Comparison of ENCODE assay signal across 24 cellular contexts in the genomic region with DNA sequence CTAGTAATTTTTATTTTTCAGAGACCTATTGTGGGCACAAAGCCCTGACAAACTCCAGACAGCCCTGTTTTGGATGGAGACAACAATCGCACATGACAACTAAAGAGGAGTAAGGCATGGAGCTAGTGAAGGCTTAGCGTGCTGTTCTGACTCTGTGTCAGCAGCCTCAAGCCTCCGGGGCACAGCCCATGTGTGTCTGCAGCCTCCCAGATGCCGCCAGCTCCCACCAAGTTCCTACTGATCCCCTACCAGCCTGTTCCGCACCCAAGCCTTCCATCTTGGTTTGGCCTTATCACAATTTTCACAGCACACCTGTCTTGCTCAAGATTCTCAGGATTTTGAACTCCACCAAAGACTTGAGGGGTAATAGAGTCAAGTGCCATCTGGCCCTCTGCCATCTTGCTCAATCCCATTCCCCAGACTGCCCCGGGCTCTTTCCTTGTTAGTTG.
DNase-seq lines count a peak whose midpoint lies in the region; TF ChIP-seq lines count a peak whose summit lies in the region.
"Had no signal": no experiment of that assay in that cellular context is flagged by ENCODE, and none has a peak within 500 bp of the region (broad histone marks: within the 10 kb centered on the region; RNA-seq: fewer than 3 reads in every experiment).

No MANE protein-coding gene starts in this region.

- no peak overlapping the region for H3K27ac ChIP-seq in mammary epithelial cell (ENCODE audit: insufficient read depth, low read depth, low read length)
- peak overlapping the region; percentile 38 to 68 (median 65) for H3K27ac ChIP-seq in esophagus muscularis mucosa (replicated peaks in 1 of 4)
- H3K27ac ChIP-seq in muscle layer of colon (ENCODE audit: low read depth, low read length), result peak overlapping the region; percentile 81
- H3K27ac ChIP-seq in vagina, result no peak overlapping the region
- H3K27ac ChIP-seq: cardiac muscle cell, lower lobe of right lung, suprapubic skin had no signal

- H3K27me3 Mint-ChIP-seq in MCF 10A (ENCODE audit: insufficient read depth, unreplicated experiment), result no peaks in the 10 kb centered on the region
- peaks cover 18% of the 10 kb centered on the region for H3K27me3 Mint-ChIP-seq in progenitor cell of endocrine pancreas

- in situ Hi-C loops in mammary epithelial cell (cut with MboI; ENCODE audit: low sequenced_read_pairs in 2 of 2), result no loop called here

- H3K4me2 ChIP-seq in mammary epithelial cell (ENCODE audit: insufficient read depth, low read depth, low read length), result no peak overlapping the region

- DNase-seq in MCF 10A (ENCODE audit: unreplicated experiment) (peak; percentile 31), mammary epithelial cell (no peak), esophagus muscularis mucosa (ENCODE audit: extremely low spot score) (peak; percentile 90), vagina (ENCODE audit: extremely low spot score in 2 of 2) (peak; percentile 52 to 74), epidermal melanocyte (ENCODE audit: insufficient read length, low spot score) (no peak), HuH-7 (ENCODE audit: low spot score) (no peak), progenitor cell of endocrine pancreas (ENCODE audit: low spot score, unreplicated experiment) (no peak)
- DNase-seq: activated CD4-positive, alpha-beta T cell treated with anti-CD3 and anti-CD28 coated beads, Interleukin-2, amount 50 U/mL, for 1 hour; activated naive CD8-positive, alpha-beta T cell treated with anti-CD3 and anti-CD28 coated beads for 36 hours; aorta; DMS153; islet precursor cell; lower lobe of right lung; NCI-H1694; NCI-H2171; NCI-H510A; stimulated activated CD4-positive, alpha-beta T cell treated with anti-CD3 and anti-CD28 coated beads, Interleukin-15, amount 100 ng/mL, for 24 hours; stimulated activated naive B cell treated with anti-CD40 and anti-IgM and Interleukin-4, amounts not matched to agents 10 μg/mL and 1 μg/mL and 100 μg/mL, for 72 hours; SW 1271; T1000 had no signal

- no peak overlapping the region for H3K9ac ChIP-seq in mammary epithelial cell (ENCODE audit: insufficient read depth, low read length)
- no peak overlapping the region for H3K9ac ChIP-seq in muscle layer of colon (ENCODE audit: low read length)

- no peaks in the 10 kb centered on the region for H4K20me1 ChIP-seq in mammary epithelial cell (ENCODE audit: insufficient read depth, low read length)

- dilution Hi-C loops in mammary epithelial cell (cut with HindIII; ENCODE audit: low sequenced_read_pairs), result no loop called here

- no peaks in the 10 kb centered on the region for H3K36me3 ChIP-seq in mammary epithelial cell (ENCODE audit: insufficient read depth, low read length)
- H3K36me3 ChIP-seq in esophagus muscularis mucosa, result no peaks in the 10 kb centered on the region
- H3K36me3 ChIP-seq in muscle layer of colon (ENCODE audit: insufficient read depth, low read length), result no peaks in the 10 kb centered on the region
- H3K36me3 ChIP-seq in vagina, result no peaks in the 10 kb centered on the region
- H3K36me3 ChIP-seq: cardiac muscle cell, lower lobe of right lung, suprapubic skin had no signal

- CTCF ChIA-PET in MCF 10A (lab: Yijun Ruan, JAX), result interaction anchor here (0.6 kb wide), 2 partner anchors 295 to 336 kb away, joined by 3 read pairs; no protein-coding TSS in a partner anchor
- CTCF ChIA-PET in mammary epithelial cell (lab: Charles Lee; ENCODE audit: low non-redundant PET), result no interaction called here

- H3K4me3 Mint-ChIP-seq in MCF 10A (ENCODE audit: unreplicated experiment) (no peak overlapping the region), progenitor cell of endocrine pancreas (ENCODE audit: low read depth) (no peak overlapping the region)
- H3K4me3 Mint-ChIP-seq: activated naive CD8-positive, alpha-beta T cell treated with anti-CD3 and anti-CD28 coated beads for 36 hours; activated T-helper 17 cell treated with anti-CD3 and anti-CD28 coated beads, Interleukin-2, amount 50 U/mL, for 72 hours; stimulated activated naive B cell treated with anti-CD40 and anti-IgM and Interleukin-4, amounts not matched to agents 10 μg/mL and 1 μg/mL and 100 μg/mL, for 72 hours had no signal

- BruUV-seq in MCF 10A (replicated peaks; lab: Mats Ljungman, UMichigan) (no TSS peak), mammary epithelial cell (replicated peaks; lab: Mats Ljungman, UMichigan) (no TSS peak)

- H3K4me1 Mint-ChIP-seq in MCF 10A (ENCODE audit: insufficient read depth, unreplicated experiment) (peaks cover 4% of the 10 kb centered on the region), progenitor cell of endocrine pancreas (ENCODE audit: low read depth) (peaks cover 9% of the 10 kb centered on the region)
- H3K4me1 Mint-ChIP-seq: activated naive CD8-positive, alpha-beta T cell treated with anti-CD3 and anti-CD28 coated beads for 36 hours; activated T-helper 17 cell treated with anti-CD3 and anti-CD28 coated beads, Interleukin-2, amount 50 U/mL, for 72 hours; stimulated activated naive B cell treated with anti-CD40 and anti-IgM and Interleukin-4, amounts not matched to agents 10 μg/mL and 1 μg/mL and 100 μg/mL, for 72 hours had no signal

- 59% methylated on average over 6 of the region's 6 CpGs for WGBS in mammary epithelial cell (ENCODE audit: low coverage, missing lambda C conversion rate)
- 45% methylated on average over 5 of the region's 6 CpGs for WGBS in esophagus muscularis mucosa

- H3K4me3 ChIP-seq in mammary epithelial cell (replicated peaks in 1 of 3; ENCODE audit: insufficient read depth in 1 of 3, low read depth in 2 of 3, low read length in 3 of 3) (no peak overlapping the region), esophagus muscularis mucosa (no peak overlapping the region), muscle layer of colon (ENCODE audit: low read depth in 1 of 2, low read length in 2 of 2) (no peak overlapping the region), vagina (no peak overlapping the region)
- H3K4me3 ChIP-seq: cardiac muscle cell, lower lobe of right lung, suprapubic skin had no signal

- intact Hi-C loops in MCF 10A (cut with micrococcal nuclease), result no loop called here
- intact Hi-C loops in mammary epithelial cell (cut with micrococcal nuclease), result no loop called here
- intact Hi-C loops in esophagus muscularis mucosa (cut with DNase I), result no loop called here
- intact Hi-C loops in vagina (cut with DNase I), result no loop called here

- H3K36me3 Mint-ChIP-seq in MCF 10A (ENCODE audit: insufficient read depth, unreplicated experiment) (no peaks in the 10 kb centered on the region), progenitor cell of endocrine pancreas (ENCODE audit: insufficient read depth) (no peaks in the 10 kb centered on the region)
- H3K36me3 Mint-ChIP-seq: activated naive CD8-positive, alpha-beta T cell treated with anti-CD3 and anti-CD28 coated beads for 36 hours had no signal

- H3K27me3 ChIP-seq in mammary epithelial cell (ENCODE audit: insufficient read depth, low read length) (no peaks in the 10 kb centered on the region), esophagus muscularis mucosa (no peaks in the 10 kb centered on the region), muscle layer of colon (ENCODE audit: control insufficient read depth in 1 of 2, insufficient read depth in 2 of 2, low read length in 2 of 2) (no peaks in the 10 kb centered on the region), vagina (no peaks in the 10 kb centered on the region)
- H3K27me3 ChIP-seq: cardiac muscle cell, suprapubic skin had no signal

- no peak for TF ChIP-seq EP300 in esophagus muscularis mucosa (IDR thresholded peaks at IDR 0.05)

- POLR2A ChIA-PET in MCF 10A (lab: Yijun Ruan, JAX), result interaction anchor here (0.6 kb wide), 1 partner anchor 16 kb away, joined by 5 read pairs; no protein-coding TSS in a partner anchor

- H3K27ac Mint-ChIP-seq in MCF 10A (ENCODE audit: low read depth, unreplicated experiment) (no peak overlapping the region), progenitor cell of endocrine pancreas (no peak overlapping the region)
- H3K27ac Mint-ChIP-seq: activated naive CD8-positive, alpha-beta T cell treated with anti-CD3 and anti-CD28 coated beads for 36 hours; activated T-helper 17 cell treated with anti-CD3 and anti-CD28 coated beads, Interleukin-2, amount 50 U/mL, for 72 hours; stimulated activated naive B cell treated with anti-CD40 and anti-IgM and Interleukin-4, amounts not matched to agents 10 μg/mL and 1 μg/mL and 100 μg/mL, for 72 hours had no signal

- no peak overlapping the region for H2AFZ ChIP-seq in mammary epithelial cell (ENCODE audit: low read depth, low read length)

- H3K4me1 ChIP-seq in mammary epithelial cell (ENCODE audit: insufficient read depth, low read length), result no peaks in the 10 kb centered on the region
- H3K4me1 ChIP-seq in esophagus muscularis mucosa, result peaks cover 8 to 56% (median 52%) of the 10 kb centered on the region in 4 donors
- peaks cover 40% of the 10 kb centered on the region for H3K4me1 ChIP-seq in muscle layer of colon (ENCODE audit: insufficient read depth, low read length)
- H3K4me1 ChIP-seq in vagina, result no peaks in the 10 kb centered on the region
- H3K4me1 ChIP-seq: lower lobe of right lung, suprapubic skin had no signal

- H3K9me3 Mint-ChIP-seq in MCF 10A (ENCODE audit: unreplicated experiment) (peaks cover 25% of the 10 kb centered on the region), progenitor cell of endocrine pancreas (ENCODE audit: low read depth) (peaks cover 17% of the 10 kb centered on the region)

- TF ChIP-seq POLR2A in esophagus muscularis mucosa (IDR thresholded peaks at IDR 0.05; ENCODE audit: low read depth) (no peak), vagina (IDR thresholded peaks at IDR 0.05) (no peak)

- no peaks in the 10 kb centered on the region for H3K79me2 ChIP-seq in mammary epithelial cell (ENCODE audit: insufficient read depth, low read length)

- H3K9me3 ChIP-seq in mammary epithelial cell (replicated peaks; ENCODE audit: insufficient read depth, low read length) (no peaks in the 10 kb centered on the region), esophagus muscularis mucosa (peaks cover 0 to 24% (median 19%) of the 10 kb centered on the region in 4 donors), muscle layer of colon (ENCODE audit: low read length) (no peaks in the 10 kb centered on the region), vagina (peaks cover 12% of the 10 kb centered on the region)

- no peak for TF ChIP-seq CTCF in MCF 10A (IDR thresholded peaks at IDR 0.05; ENCODE audit: unreplicated experiment)
- TF ChIP-seq CTCF in mammary epithelial cell (conservative IDR thresholded peaks at IDR 0.05 in 1 of 2, IDR thresholded peaks at IDR 0.05 in 1 of 2; ENCODE audit: extremely low read depth in 1 of 2, insufficient read depth in 1 of 2, low read depth in 1 of 2, low read length in 2 of 2), result no peak
- TF ChIP-seq CTCF in esophagus muscularis mucosa (IDR thresholded peaks at IDR 0.05), result no peak
- TF ChIP-seq CTCF in vagina (IDR thresholded peaks at IDR 0.05), result no peak
- TF ChIP-seq CTCF in progenitor cell of endocrine pancreas (IDR thresholded peaks at IDR 0.05; ENCODE audit: unreplicated experiment), result no peak

Comparison
In these comparisons a context has a peak if more than half of its experiments do, and no peak if none do; other contexts are left out.
1. DNase-seq: peak in MCF 10A (single experiment), esophagus muscularis mucosa (single experiment) and vagina (2 of 2); none in mammary epithelial cell (single experiment), epidermal melanocyte (single experiment), HuH-7 (single experiment) and progenitor cell of endocrine pancreas (single experiment).
2. H3K27ac ChIP-seq: peak in esophagus muscularis mucosa (4 of 4) and muscle layer of colon (single experiment); none in mammary epithelial cell (single experiment) and vagina (single experiment).